Comparison of ENCODE assay signal across 10 cellular contexts in genomic region chr21:42997053-42997452, GRCh38. TPM values are rescaled to one million over a fixed set of nuclear protein-coding genes. Genes with fewer than 3 reads are reported as not detected.
DNase-seq lines count a peak whose midpoint lies in the region; ATAC-seq lines count a peak whose summit lies in the region.
"Had no signal": no experiment of that assay in that cellular context is flagged by ENCODE, and none has a peak within 500 bp of the region (broad histone marks: within the 10 kb centered on the region; RNA-seq: fewer than 3 reads in every experiment).

No MANE protein-coding gene starts in this region.

- no peak overlapping the region for H3K27ac Mint-ChIP-seq in activated CD4-positive, alpha-beta T cell treated with anti-CD3 and anti-CD28 coated beads for 36 hours
- no peak overlapping the region for H3K27ac Mint-ChIP-seq in T-helper 2 cell treated with Interferon-gamma antibody and Interleukin-4, amounts not matched to agents 5 μg/mL and 100 μg/mL, for 36 hours
- H3K27ac Mint-ChIP-seq: B cell had no signal

- peak overlapping the region; percentile 23 for H3K27ac ChIP-seq in right cardiac atrium (ENCODE audit: low read length)
- H3K27ac ChIP-seq: PC-9 had no signal

- peak; percentile 33 for DNase-seq in activated CD4-positive, alpha-beta T cell treated with anti-CD3 and anti-CD28 coated beads for 36 hours
- no peak for DNase-seq in activated CD4-positive, alpha-beta T cell treated with anti-CD3 and anti-CD28 coated beads, Interleukin-2, amount 50 U/mL, for 4 hours
- peak; percentile 79 for DNase-seq in amniotic stem cell (lab: John Stamatoyannopoulos, UW)
- peak; percentile 80 to 89 (median 85) for DNase-seq in right cardiac atrium
- DNase-seq in stromal cell of bone marrow (ENCODE audit: low read depth): peak; percentile 92
- no peak for DNase-seq in T-helper 2 cell treated with Interferon-gamma antibody and Interleukin-4, amounts not matched to agents 5 μg/mL and 100 μg/mL, for 36 hours (ENCODE audit: low spot score)
- no peak for DNase-seq in activated CD4-positive, CD25-positive, alpha-beta regulatory T cell treated with anti-CD3 and anti-CD28 coated beads, Interleukin-2, amount 50 U/mL, for 72 hours

- CTCF ChIA-PET in activated CD4-positive, alpha-beta T cell treated with anti-CD3 and anti-CD28 coated beads for 36 hours (lab: Charles Lee): no interaction called here

- H3K4me3 Mint-ChIP-seq in activated CD4-positive, alpha-beta T cell treated with anti-CD3 and anti-CD28 coated beads for 36 hours: no peak overlapping the region
- H3K4me3 Mint-ChIP-seq in T-helper 2 cell treated with Interferon-gamma antibody and Interleukin-4, amounts not matched to agents 5 μg/mL and 100 μg/mL, for 36 hours: no peak overlapping the region
- H3K4me3 Mint-ChIP-seq: B cell had no signal

- H3K27me3 ChIP-seq in right cardiac atrium (ENCODE audit: control insufficient read depth, insufficient read depth): no peaks in the 10 kb centered on the region

- no peaks in the 10 kb centered on the region for H3K9me3 ChIP-seq in right cardiac atrium (ENCODE audit: control insufficient read depth, low read length)

- peaks cover 7% of the 10 kb centered on the region for H3K9me3 Mint-ChIP-seq in activated CD4-positive, alpha-beta T cell treated with anti-CD3 and anti-CD28 coated beads for 36 hours (ENCODE audit: low read depth)
- peaks cover 17% of the 10 kb centered on the region for H3K9me3 Mint-ChIP-seq in T-helper 2 cell treated with Interferon-gamma antibody and Interleukin-4, amounts not matched to agents 5 μg/mL and 100 μg/mL, for 36 hours

- no peak overlapping the region for H3K4me3 ChIP-seq in right cardiac atrium (ENCODE audit: low read length)
- H3K4me3 ChIP-seq: PC-9 had no signal

- H3K27me3 Mint-ChIP-seq in activated CD4-positive, alpha-beta T cell treated with anti-CD3 and anti-CD28 coated beads for 36 hours: no peaks in the 10 kb centered on the region
- H3K27me3 Mint-ChIP-seq in T-helper 2 cell treated with Interferon-gamma antibody and Interleukin-4, amounts not matched to agents 5 μg/mL and 100 μg/mL, for 36 hours (ENCODE audit: low read depth): no peaks in the 10 kb centered on the region
- H3K27me3 Mint-ChIP-seq: B cell had no signal

- peaks cover 9% of the 10 kb centered on the region for H3K36me3 Mint-ChIP-seq in activated CD4-positive, alpha-beta T cell treated with anti-CD3 and anti-CD28 coated beads for 36 hours (ENCODE audit: low read depth)
- H3K36me3 Mint-ChIP-seq in T-helper 2 cell treated with Interferon-gamma antibody and Interleukin-4, amounts not matched to agents 5 μg/mL and 100 μg/mL, for 36 hours (ENCODE audit: low read depth): peaks cover 31% of the 10 kb centered on the region

- peaks cover 3% of the 10 kb centered on the region for H3K4me1 Mint-ChIP-seq in activated CD4-positive, alpha-beta T cell treated with anti-CD3 and anti-CD28 coated beads for 36 hours
- H3K4me1 Mint-ChIP-seq in T-helper 2 cell treated with Interferon-gamma antibody and Interleukin-4, amounts not matched to agents 5 μg/mL and 100 μg/mL, for 36 hours (ENCODE audit: low read depth): no peaks in the 10 kb centered on the region

- 51% methylated on average over 8 of the region's 8 CpGs for WGBS in right cardiac atrium

- POLR2A ChIA-PET in activated CD4-positive, alpha-beta T cell treated with anti-CD3 and anti-CD28 coated beads for 36 hours (lab: Charles Lee): no interaction called here

- intact Hi-C loops in activated CD4-positive, alpha-beta T cell treated with anti-CD3 and anti-CD28 coated beads for 36 hours (cut with DNase I, micrococcal nuclease): no loop called here
- intact Hi-C loops in right cardiac atrium (cut with DNase I): no loop called here

- peaks cover 5% of the 10 kb centered on the region for H3K4me1 ChIP-seq in right cardiac atrium (ENCODE audit: control insufficient read depth, insufficient read depth, low read length)

- ATAC-seq in activated CD4-positive, alpha-beta T cell treated with anti-CD3 and anti-CD28 coated beads for 36 hours: peak; percentile 81
- ATAC-seq in right cardiac atrium (peak; percentile 87 to 91), HG03378 (IDR thresholded peaks at IDR 0.05; ENCODE audit: unreplicated experiment) (no peak)

RNA-seq across cellular contexts. Expression of gene PKNOX1, which starts 22.7 kb away (rescaled TPM):
- total RNA-seq in activated CD4-positive, alpha-beta T cell treated with anti-CD3 and anti-CD28 coated beads for 36 hours: 10 to 100 TPM; 13.4 to 14.8 TPM
- total RNA-seq in right cardiac atrium: 1 to 10 TPM; 4.5 to 9.0 (median 7.8) TPM
- 3.7 TPM for polyA plus RNA-seq in right cardiac atrium

Comparison
In these comparisons a context has a peak if more than half of its experiments do, and no peak if none do; other contexts are left out.
1. DNase-seq: peak in activated CD4-positive, alpha-beta T cell treated with anti-CD3 and anti-CD28 coated beads for 36 hours (single experiment), amniotic stem cell (single experiment), right cardiac atrium (3 of 3) and stromal cell of bone marrow (single experiment); none in activated CD4-positive, alpha-beta T cell treated with anti-CD3 and anti-CD28 coated beads, Interleukin-2, amount 50 U/mL, for 4 hours (0 of 2), T-helper 2 cell treated with Interferon-gamma antibody and Interleukin-4, amounts not matched to agents 5 μg/mL and 100 μg/mL, for 36 hours (single experiment) and activated CD4-positive, CD25-positive, alpha-beta regulatory T cell treated with anti-CD3 and anti-CD28 coated beads, Interleukin-2, amount 50 U/mL, for 72 hours (single experiment).